8 cellular contexts compared by ENCODE assay signal in genomic region chr14:104795781-104796681, GRCh38. TPM values are rescaled to one million over a fixed set of nuclear protein-coding genes. Genes with fewer than 3 reads are reported as not detected.
A peak's percentile ranks its signal among the peaks of the same experiment; 100 is the strongest.
DNase-seq lines count a peak whose midpoint lies in the region; ATAC-seq and TF ChIP-seq lines count a peak whose summit lies in the region.

No MANE protein-coding gene starts in this region.

- TF ChIP-seq CTCF in CD8-positive, alpha-beta T cell (IDR thresholded peaks at IDR 0.05) = no peak
- no peak for TF ChIP-seq CTCF in PC-3 (conservative IDR thresholded peaks at IDR 0.05; ENCODE audit: low read depth, low read length)
- no peak for TF ChIP-seq CTCF in cardiac muscle cell (IDR thresholded peaks at IDR 0.05; ENCODE audit: low read depth, low read length)
- no peak for TF ChIP-seq CTCF in psoas muscle (IDR thresholded peaks at IDR 0.05)

- peaks cover 48% of the 10 kb centered on the region for H3K4me1 Mint-ChIP-seq in CD8-positive, alpha-beta T cell (ENCODE audit: low read depth)
- peaks cover 37% of the 10 kb centered on the region for H3K4me1 Mint-ChIP-seq in activated naive CD4-positive, alpha-beta T cell treated with anti-CD3 and anti-CD28 coated beads, Interleukin-2, amount 50 U/mL, for 24 hours

- peak overlapping the region; percentile 87 for H3K27ac Mint-ChIP-seq in CD8-positive, alpha-beta T cell
- peak overlapping the region; percentile 81 for H3K27ac Mint-ChIP-seq in activated naive CD4-positive, alpha-beta T cell treated with anti-CD3 and anti-CD28 coated beads, Interleukin-2, amount 50 U/mL, for 24 hours

- POLR2A ChIA-PET in CD8-positive, alpha-beta T cell (lab: Charles Lee) = interaction anchor here (1.6 kb wide), 1 partner anchor 15 kb away, joined by 4 read pairs; no protein-coding TSS in a partner anchor
- POLR2A ChIA-PET in PC-3 (lab: Charles Lee; ENCODE audit: unreplicated experiment) = no interaction called here

- peak overlapping the region; percentile 74 for H2AFZ ChIP-seq in PC-3 (ENCODE audit: low read length)

- TSS peak; percentile 78 for BruUV-seq in PC-3 (replicated peaks; lab: Mats Ljungman, UMichigan)

- no peaks in the 10 kb centered on the region for H3K9me3 ChIP-seq in CD8-positive, alpha-beta T cell (ENCODE audit: low read length)
- no peaks in the 10 kb centered on the region for H3K9me3 ChIP-seq in PC-3 (ENCODE audit: low read length)
- no peaks in the 10 kb centered on the region for H3K9me3 ChIP-seq in cardiac muscle cell (ENCODE audit: low read depth)
- no peaks in the 10 kb centered on the region for H3K9me3 ChIP-seq in psoas muscle

- WGBS in psoas muscle, 3 donors = 11 to 21% (median 17%) methylated on average over 31 to 55 of the region's 55 CpGs

- peaks cover 36% of the 10 kb centered on the region for H3K4me1 ChIP-seq in CD8-positive, alpha-beta T cell (ENCODE audit: insufficient read depth, low read length)
- H3K4me1 ChIP-seq in PC-3 (ENCODE audit: insufficient read depth, low read length) (peaks cover 21% of the 10 kb centered on the region), cardiac muscle cell (ENCODE audit: low read depth) (peaks cover 33% of the 10 kb centered on the region), psoas muscle (peaks cover 30% of the 10 kb centered on the region)

- no peaks in the 10 kb centered on the region for H3K9me3 Mint-ChIP-seq in CD8-positive, alpha-beta T cell
- H3K9me3 Mint-ChIP-seq in activated naive CD4-positive, alpha-beta T cell treated with anti-CD3 and anti-CD28 coated beads, Interleukin-2, amount 50 U/mL, for 24 hours = no peaks in the 10 kb centered on the region

- peak overlapping the region; percentile 25 for H3K4me3 ChIP-seq in CD8-positive, alpha-beta T cell (ENCODE audit: low read depth, low read length)
- peak overlapping the region; percentile 70 for H3K4me3 ChIP-seq in PC-3 (ENCODE audit: low read length)
- H3K4me3 ChIP-seq in cardiac muscle cell = peak overlapping the region; percentile 37
- peak overlapping the region; percentile 72 for H3K4me3 ChIP-seq in psoas muscle

- DNase-seq in CD8-positive, alpha-beta T cell = peak; percentile 37 to 78 (median 57)
- DNase-seq in PC-3 (peak; percentile 48), cardiac muscle cell (ENCODE audit: low read depth in 1 of 2, low spot score in 1 of 2) (peak; percentile 61 to 72), psoas muscle (peak; percentile 70 to 75), NCI-H446 treated with DMSO at 0.1 percent for 48 hours (lab: John Stamatoyannopoulos, UW) (no peak)

- H3K9me2 ChIP-seq in PC-3 (replicated peaks; ENCODE audit: low read length) = no peaks in the 10 kb centered on the region

- peaks cover 5% of the 10 kb centered on the region for H3K36me3 Mint-ChIP-seq in CD8-positive, alpha-beta T cell
- no peaks in the 10 kb centered on the region for H3K36me3 Mint-ChIP-seq in activated naive CD4-positive, alpha-beta T cell treated with anti-CD3 and anti-CD28 coated beads, Interleukin-2, amount 50 U/mL, for 24 hours

- CTCF ChIA-PET in CD8-positive, alpha-beta T cell (lab: Charles Lee) = interaction anchor here (1.8 kb wide), 1 partner anchor 26 kb away, joined by 4 read pairs; no protein-coding TSS in a partner anchor
- CTCF ChIA-PET in PC-3 (lab: Charles Lee) = interaction anchor here (0.7 kb wide), 1 partner anchor 60 kb away, joined by 5 read pairs; no protein-coding TSS in a partner anchor

- peaks cover 40% of the 10 kb centered on the region for H3K79me2 ChIP-seq in PC-3 (ENCODE audit: low read length)

- H3K27me3 ChIP-seq in CD8-positive, alpha-beta T cell (ENCODE audit: insufficient read depth, low read length) = no peaks in the 10 kb centered on the region
- H3K27me3 ChIP-seq in PC-3 (ENCODE audit: low read length) (no peaks in the 10 kb centered on the region), cardiac muscle cell (no peaks in the 10 kb centered on the region), psoas muscle (ENCODE audit: insufficient read depth in 3 of 3, low read length in 2 of 3) (no peaks in the 10 kb centered on the region)

- peak; percentile 52 for ATAC-seq in CD8-positive, alpha-beta T cell
- ATAC-seq in GM21723 (IDR thresholded peaks at IDR 0.05; ENCODE audit: unreplicated experiment) = peak; percentile 37
- no peak for ATAC-seq in PC-3
- peak; percentile 49 to 61 (median 54) for ATAC-seq in psoas muscle
- no peak for ATAC-seq in GM18511 (IDR thresholded peaks at IDR 0.05; ENCODE audit: unreplicated experiment)

- peak overlapping the region; percentile 63 for H3K9ac ChIP-seq in PC-3 (ENCODE audit: low read length)

- no peaks in the 10 kb centered on the region for H3F3A ChIP-seq in PC-3 (ENCODE audit: low read length, unreplicated experiment)

- intact Hi-C loops in CD8-positive, alpha-beta T cell (cut with DNase I, micrococcal nuclease) = loop anchor here (5.0 to 10.0 kb wide), 3 partner anchors 191 to 521 kb away; partner anchors contain the start of genes BTBD6 (in 1 of the 2) and CLBA1 (in 1 of the 2)
- intact Hi-C loops in PC-3 (cut with micrococcal nuclease) = no loop called here
- intact Hi-C loops in psoas muscle (cut with DNase I) = loop anchor here in 1 of 2 donors (5.0 kb wide), 1 partner anchor 39 kb away; no protein-coding TSS in a partner anchor

- H3K27ac ChIP-seq in CD8-positive, alpha-beta T cell (ENCODE audit: low read depth, low read length) = peak overlapping the region; percentile 60
- H3K27ac ChIP-seq in PC-3 (ENCODE audit: low read length) = no peak overlapping the region
- peak overlapping the region; percentile 69 for H3K27ac ChIP-seq in cardiac muscle cell
- H3K27ac ChIP-seq in psoas muscle = peak overlapping the region; percentile 89

- H4K20me1 ChIP-seq in PC-3 (ENCODE audit: low read length) = peaks cover 27% of the 10 kb centered on the region

- peak overlapping the region; percentile 99 for H3K4me2 ChIP-seq in PC-3 (ENCODE audit: low read length)

- H3K27me3 Mint-ChIP-seq in CD8-positive, alpha-beta T cell (ENCODE audit: low read depth) = no peaks in the 10 kb centered on the region
- no peaks in the 10 kb centered on the region for H3K27me3 Mint-ChIP-seq in activated naive CD4-positive, alpha-beta T cell treated with anti-CD3 and anti-CD28 coated beads, Interleukin-2, amount 50 U/mL, for 24 hours

- H3K36me3 ChIP-seq in CD8-positive, alpha-beta T cell (ENCODE audit: insufficient read depth, low read length) = no peaks in the 10 kb centered on the region
- H3K36me3 ChIP-seq in PC-3 (ENCODE audit: low read depth, low read length) (peaks cover 4% of the 10 kb centered on the region; the same call in 1 of the 2 replicates), cardiac muscle cell (peaks cover 6% of the 10 kb centered on the region), psoas muscle (ENCODE audit: insufficient read depth in 1 of 2, low read depth in 1 of 2) (peaks cover 0 to 8% of the 10 kb centered on the region in 2 donors)

- peak overlapping the region; percentile 79 for H3K4me3 Mint-ChIP-seq in CD8-positive, alpha-beta T cell
- peak overlapping the region; percentile 67 for H3K4me3 Mint-ChIP-seq in activated naive CD4-positive, alpha-beta T cell treated with anti-CD3 and anti-CD28 coated beads, Interleukin-2, amount 50 U/mL, for 24 hours

RNA-seq across cellular contexts. Expression of gene AKT1, which starts 0.5 kb away (rescaled TPM):
- 10 to 100 TPM; 65.7 to 67.7 TPM for total RNA-seq in CD8-positive, alpha-beta T cell
- total RNA-seq in PC-3 (2014; rRNA removed) (196 and 212 TPM in 2 replicates), cardiac muscle cell (173 and 190 TPM in 2 replicates), psoas muscle (10 to 100 TPM; 54.9 to 79.3 (median 60.0) TPM)
- polyA plus RNA-seq in cardiac muscle cell (218 and 242 TPM in 2 replicates), psoas muscle (100 to 1,000 TPM in 1 of 3 donors, 10 to 100 TPM in 2; 51.9 to 102 (median 62.0) TPM)

RNA-seq across cellular contexts. Expression of gene ZBTB42, which starts 4.9 kb away (rescaled TPM):
- 1 to 10 TPM; 2.0 to 2.3 TPM for total RNA-seq in CD8-positive, alpha-beta T cell
- 9.2 and 11.3 TPM in 2 replicates for total RNA-seq in PC-3 (2014; rRNA removed)
- 14.4 and 26.4 TPM in 2 replicates for total RNA-seq in cardiac muscle cell
- 7.6 and 9.6 TPM in 2 replicates for polyA plus RNA-seq in cardiac muscle cell
- 1 to 10 TPM; 4.2 to 7.4 (median 5.8) TPM for total RNA-seq in psoas muscle
- polyA plus RNA-seq in psoas muscle = 1 to 10 TPM; 4.7 to 6.6 (median 6.2) TPM

RNA-seq across cellular contexts. Expression of gene SIVA1, which starts 43.1 kb away (rescaled TPM):
- 100 to 1,000 TPM; 104 to 115 TPM for total RNA-seq in CD8-positive, alpha-beta T cell
- 375 and 519 TPM in 2 replicates for total RNA-seq in PC-3 (2014; rRNA removed)
- 217 and 278 TPM in 2 replicates for total RNA-seq in cardiac muscle cell
- 124 and 145 TPM in 2 replicates for polyA plus RNA-seq in cardiac muscle cell
- 100 to 1,000 TPM in 1 of 4 donors, 10 to 100 TPM in 3; 55.8 to 105 (median 84.5) TPM for total RNA-seq in psoas muscle
- polyA plus RNA-seq in psoas muscle = 100 to 1,000 TPM; 147 to 233 (median 233) TPM

Comparison
In these comparisons a context has a peak if more than half of its experiments do, and no peak if none do; other contexts are left out.
1. ATAC-seq: peak in CD8-positive, alpha-beta T cell (single experiment), GM21723 (single experiment) and psoas muscle (4 of 4); none in PC-3 (single experiment) and GM18511 (single experiment).
2. Peak in every context shown above with its lines, with median percentiles within 50 percentile points of each other: H3K4me3 ChIP-seq.